18 cellular contexts compared by ENCODE assay signal in the genomic region with DNA sequence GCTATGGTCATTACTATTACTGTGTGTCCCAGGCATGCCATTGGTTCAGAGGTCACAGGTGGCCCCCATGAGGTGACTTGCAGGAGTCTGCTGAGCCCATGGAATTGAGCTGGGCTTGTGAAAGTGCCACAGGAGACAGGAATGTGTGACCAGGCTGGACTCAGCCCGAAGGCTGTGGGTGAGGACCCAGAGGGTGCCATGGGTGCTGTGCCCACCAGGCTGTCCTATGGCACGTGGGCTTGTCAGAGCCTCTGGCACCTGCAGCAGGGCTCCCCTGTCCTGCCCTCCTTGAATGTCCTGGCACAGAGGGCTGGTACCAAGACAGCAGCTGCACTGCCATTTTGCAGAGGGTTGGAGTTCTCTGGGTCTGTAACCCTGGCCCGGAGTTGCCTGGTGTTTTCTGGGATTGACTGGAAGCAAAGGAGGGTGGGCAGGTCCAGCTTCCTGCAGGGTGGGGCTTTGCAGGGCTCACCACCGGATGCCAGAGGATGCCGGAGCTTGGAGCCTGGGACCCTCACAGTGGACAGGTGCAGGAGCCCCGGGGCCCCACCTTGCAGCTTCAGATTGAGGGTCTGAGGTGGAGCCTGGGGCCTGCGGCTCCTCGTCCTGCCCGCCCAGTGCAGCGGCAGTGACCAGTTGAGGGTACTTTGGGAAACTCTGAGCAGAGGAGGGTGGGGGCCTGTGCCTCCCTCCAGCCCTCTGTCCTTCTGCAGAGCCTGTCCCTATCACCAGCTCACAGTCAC. TPM values are rescaled to one million over a fixed set of nuclear protein-coding genes. Genes with fewer than 3 reads are reported as not detected.
A peak's percentile ranks its signal among the peaks of the same experiment; 100 is the strongest.
DNase-seq lines count a peak whose midpoint lies in the region; ATAC-seq and TF ChIP-seq lines count a peak whose summit lies in the region.
"Had no signal": no experiment of that assay in that cellular context is flagged by ENCODE, and none has a peak within 500 bp of the region (broad histone marks: within the 10 kb centered on the region; RNA-seq: fewer than 3 reads in every experiment).

No MANE protein-coding gene starts in this region.

- H3K36me3 ChIP-seq in HEK293 (ENCODE audit: control insufficient read depth in 2 of 2, insufficient read depth in 1 of 2, low read length in 2 of 2) (no peaks in the 10 kb centered on the region), sigmoid colon (peaks cover 0 to 2% (median 0%) of the 10 kb centered on the region in 4 donors)
- H3K36me3 ChIP-seq: breast epithelium had no signal

- no peaks in the 10 kb centered on the region for H3K36me3 Mint-ChIP-seq in CD14-positive monocyte
- peaks cover 4% of the 10 kb centered on the region for H3K36me3 Mint-ChIP-seq in glutamatergic neuron (ENCODE audit: unreplicated experiment)
- H3K36me3 Mint-ChIP-seq: activated CD8-positive, alpha-beta memory T cell treated with anti-CD3 and anti-CD28 coated beads, Interleukin-2, amount 10 ng/mL, durations not matched to agents 7 days and 5 days; natural killer cell treated with Interleukin-12 subunit alpha and Interleukin-12 subunit beta and Interleukin-15 and Interleukin-18, amount 100 ng/mL, for 72 hours had no signal

- intact Hi-C loops in CD14-positive monocyte (cut with micrococcal nuclease) = no loop called here
- intact Hi-C loops in sigmoid colon (cut with DNase I) = no loop called here

- H3K4me3 Mint-ChIP-seq in CD14-positive monocyte (no peak overlapping the region), glutamatergic neuron (ENCODE audit: unreplicated experiment) (no peak overlapping the region)
- H3K4me3 Mint-ChIP-seq: activated CD8-positive, alpha-beta memory T cell treated with anti-CD3 and anti-CD28 coated beads, Interleukin-2, amount 10 ng/mL, durations not matched to agents 7 days and 5 days; activated naive CD8-positive, alpha-beta T cell treated with anti-CD3 and anti-CD28 coated beads, Interleukin-2, amount 50 U/mL, for 24 hours; natural killer cell treated with Interleukin-12 subunit alpha and Interleukin-12 subunit beta and Interleukin-15 and Interleukin-18, amount 100 ng/mL, for 72 hours had no signal

- H3K4me3 ChIP-seq in HEK293 (ENCODE audit: low read depth, low read length) (no peak overlapping the region), sigmoid colon (no peak overlapping the region)
- H3K4me3 ChIP-seq: breast epithelium had no signal

- ATAC-seq in GM21360 (IDR thresholded peaks at IDR 0.05; ENCODE audit: unreplicated experiment) (no peak), GM19395 (IDR thresholded peaks at IDR 0.05; ENCODE audit: unreplicated experiment) (no peak)
- ATAC-seq: activated CD8-positive, alpha-beta memory T cell treated with anti-CD3 and anti-CD28 coated beads, Interleukin-2, amount 10 ng/mL, durations not matched to agents 7 days and 5 days; activated naive CD8-positive, alpha-beta T cell treated with anti-CD3 and anti-CD28 coated beads, Interleukin-2, amount 50 U/mL, for 24 hours had no signal

- H3K9me3 ChIP-seq in HEK293 (ENCODE audit: control insufficient read depth, insufficient read depth, low read depth, low read length) (no peaks in the 10 kb centered on the region), sigmoid colon (no peaks in the 10 kb centered on the region)

- H3K4me1 ChIP-seq in HEK293 (ENCODE audit: control insufficient read depth, insufficient read depth, low read length) (no peaks in the 10 kb centered on the region), sigmoid colon (peaks cover 0 to 88% (median 76%) of the 10 kb centered on the region in 4 donors)

- H3K4me1 Mint-ChIP-seq in CD14-positive monocyte (no peaks in the 10 kb centered on the region), glutamatergic neuron (ENCODE audit: low read depth, unreplicated experiment) (peaks cover 3% of the 10 kb centered on the region)
- H3K4me1 Mint-ChIP-seq: activated CD8-positive, alpha-beta memory T cell treated with anti-CD3 and anti-CD28 coated beads, Interleukin-2, amount 10 ng/mL, durations not matched to agents 7 days and 5 days; activated naive CD8-positive, alpha-beta T cell treated with anti-CD3 and anti-CD28 coated beads, Interleukin-2, amount 50 U/mL, for 24 hours had no signal

- H3K27ac Mint-ChIP-seq in CD14-positive monocyte = no peak overlapping the region
- H3K27ac Mint-ChIP-seq in glutamatergic neuron (ENCODE audit: unreplicated experiment) = no peak overlapping the region
- H3K27ac Mint-ChIP-seq: activated CD8-positive, alpha-beta memory T cell treated with anti-CD3 and anti-CD28 coated beads, Interleukin-2, amount 10 ng/mL, durations not matched to agents 7 days and 5 days; activated naive CD8-positive, alpha-beta T cell treated with anti-CD3 and anti-CD28 coated beads, Interleukin-2, amount 50 U/mL, for 24 hours; natural killer cell treated with Interleukin-12 subunit alpha and Interleukin-12 subunit beta and Interleukin-15 and Interleukin-18, amount 100 ng/mL, for 72 hours had no signal

- DNase-seq in CD14-positive monocyte (ENCODE audit: low spot score) (peak; percentile 37), glutamatergic neuron (peak; percentile 25), sigmoid colon (peak; percentile 60)
- no peak for DNase-seq in activated CD4-positive, CD25-positive, alpha-beta regulatory T cell (lab: John Stamatoyannopoulos, UW)
- DNase-seq: activated CD4-positive, alpha-beta T cell treated with anti-CD3 and anti-CD28 coated beads for 1 hour; activated CD8-positive, alpha-beta memory T cell treated with anti-CD3 and anti-CD28 coated beads, Interleukin-2, amount 10 ng/mL, durations not matched to agents 7 days and 5 days; activated naive CD8-positive, alpha-beta T cell treated with anti-CD3 and anti-CD28 coated beads, Interleukin-2, amount 50 U/mL, for 24 hours; dermis blood vessel endothelial cell; DND-41; hypothalamus; islet precursor cell; NCI-H1436; stimulated activated CD8-positive, alpha-beta memory T cell treated with anti-CD3 and anti-CD28 coated beads, Interleukin-4, amount 100 ng/mL, for 48 hours had no signal

- H3K9me3 Mint-ChIP-seq in CD14-positive monocyte (peaks cover 2 to 10% (median 8%) of the 10 kb centered on the region in 7 donors), glutamatergic neuron (ENCODE audit: unreplicated experiment) (peaks cover 4% of the 10 kb centered on the region)

- POLR2A ChIA-PET in HEK293 (lab: Yijun Ruan, JAX) = interaction anchor here (1.3 kb wide), 1 partner anchor 10 kb away, joined by 5 read pairs; no protein-coding TSS in a partner anchor

- H3K27me3 Mint-ChIP-seq in CD14-positive monocyte (ENCODE audit: low read depth in 3 of 3) (peaks cover 0 to 4% (median 3%) of the 10 kb centered on the region in 3 donors), glutamatergic neuron (ENCODE audit: unreplicated experiment) (peaks cover 4% of the 10 kb centered on the region)
- H3K27me3 Mint-ChIP-seq: activated CD8-positive, alpha-beta memory T cell treated with anti-CD3 and anti-CD28 coated beads, Interleukin-2, amount 10 ng/mL, durations not matched to agents 7 days and 5 days; activated naive CD8-positive, alpha-beta T cell treated with anti-CD3 and anti-CD28 coated beads, Interleukin-2, amount 50 U/mL, for 24 hours; natural killer cell treated with Interleukin-12 subunit alpha and Interleukin-12 subunit beta and Interleukin-15 and Interleukin-18, amount 100 ng/mL, for 72 hours had no signal

- no peak for TF ChIP-seq CTCF in CD14-positive monocyte (IDR thresholded peaks at IDR 0.05)
- no peak for TF ChIP-seq CTCF in HEK293 (tag by site-specific recombination; IDR thresholded peaks at IDR 0.05)
- no peak for TF ChIP-seq CTCF in glutamatergic neuron (IDR thresholded peaks at IDR 0.05; ENCODE audit: partially characterized antibody, unreplicated experiment)
- TF ChIP-seq CTCF in sigmoid colon (IDR thresholded peaks at IDR 0.05) = no peak

- no peak for TF ChIP-seq POLR2A in sigmoid colon (IDR thresholded peaks at IDR 0.05)

- H3K27me3 ChIP-seq in sigmoid colon = no peaks in the 10 kb centered on the region
- H3K27me3 ChIP-seq: breast epithelium had no signal

- H3K27ac ChIP-seq in HEK293 (ENCODE audit: extremely low read depth, low read depth, low read length) = no peak overlapping the region
- H3K27ac ChIP-seq in sigmoid colon = peak overlapping the region in 1 of 4 donors; percentile 41

- WGBS in sigmoid colon, 2 donors = 56 to 79% methylated on average over 10 of the region's 10 CpGs

- CTCF ChIA-PET in HEK293 (lab: Yijun Ruan, JAX) = interaction anchor here (0.6 to 2.9 kb wide), 10 partner anchors 9 to 213 kb away, joined by 3 to 33 read pairs (median 4); no protein-coding TSS in a partner anchor

- no peak for TF ChIP-seq EP300 in sigmoid colon (IDR thresholded peaks at IDR 0.05)

TF ChIP-seq in HEK293, 187 proteins besides CTCF, POLR2A, EP300 and RAD21:
- TF ChIP-seq, protein P1, sequence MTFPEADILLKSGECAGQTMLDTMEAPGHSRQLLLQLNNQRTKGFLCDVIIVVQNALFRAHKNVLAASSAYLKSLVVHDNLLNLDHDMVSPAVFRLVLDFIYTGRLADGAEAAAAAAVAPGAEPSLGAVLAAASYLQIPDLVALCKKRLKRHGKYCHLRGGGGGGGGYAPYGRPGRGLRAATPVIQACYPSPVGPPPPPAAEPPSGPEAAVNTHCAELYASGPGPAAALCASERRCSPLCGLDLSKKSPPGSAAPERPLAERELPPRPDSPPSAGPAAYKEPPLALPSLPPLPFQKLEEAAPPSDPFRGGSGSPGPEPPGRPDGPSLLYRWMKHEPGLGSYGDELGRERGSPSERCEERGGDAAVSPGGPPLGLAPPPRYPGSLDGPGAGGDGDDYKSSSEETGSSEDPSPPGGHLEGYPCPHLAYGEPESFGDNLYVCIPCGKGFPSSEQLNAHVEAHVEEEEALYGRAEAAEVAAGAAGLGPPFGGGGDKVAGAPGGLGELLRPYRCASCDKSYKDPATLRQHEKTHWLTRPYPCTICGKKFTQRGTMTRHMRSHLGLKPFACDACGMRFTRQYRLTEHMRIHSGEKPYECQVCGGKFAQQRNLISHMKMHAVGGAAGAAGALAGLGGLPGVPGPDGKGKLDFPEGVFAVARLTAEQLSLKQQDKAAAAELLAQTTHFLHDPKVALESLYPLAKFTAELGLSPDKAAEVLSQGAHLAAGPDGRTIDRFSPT (tag by site-specific recombination; IDR thresholded peaks at IDR 0.05) = peak; percentile 41; the same call in 1 of the 2 replicates
- TF ChIP-seq SCRT2 (tag by site-specific recombination; IDR thresholded peaks at IDR 0.05) (peak; percentile 49; the same call in 1 of the 2 replicates), ZNF623 (tag by site-specific recombination; IDR thresholded peaks at IDR 0.05) (no peak)

RNA-seq across cellular contexts. Expression of a gene that starts 14.2 kb away (rescaled TPM):
- polyA plus RNA-seq in CD14-positive monocyte (not detected), sigmoid colon (10 to 100 TPM in 1 of 3 donors, 1 to 10 TPM in 2; 4.2 to 13.2 (median 4.4) TPM)
- total RNA-seq in glutamatergic neuron (ENCODE audit: unreplicated experiment) (28.9 TPM), sigmoid colon (100 to 1,000 TPM in 1 of 4 donors, 10 to 100 TPM in 3; 24.2 to 168 (median 59.4) TPM)
- total RNA-seq: natural killer cell treated with Interleukin-12 subunit alpha and Interleukin-12 subunit beta and Interleukin-15 and Interleukin-18, amount 100 ng/mL, for 72 hours had no signal

Comparison
In these comparisons a context has a peak if more than half of its experiments do, and no peak if none do; other contexts are left out.
1. DNase-seq: peak in CD14-positive monocyte (single experiment), glutamatergic neuron (single experiment) and sigmoid colon (single experiment); none in activated CD4-positive, CD25-positive, alpha-beta regulatory T cell (0 of 4).